14 cellular contexts compared by ENCODE assay signal in the genomic region with DNA sequence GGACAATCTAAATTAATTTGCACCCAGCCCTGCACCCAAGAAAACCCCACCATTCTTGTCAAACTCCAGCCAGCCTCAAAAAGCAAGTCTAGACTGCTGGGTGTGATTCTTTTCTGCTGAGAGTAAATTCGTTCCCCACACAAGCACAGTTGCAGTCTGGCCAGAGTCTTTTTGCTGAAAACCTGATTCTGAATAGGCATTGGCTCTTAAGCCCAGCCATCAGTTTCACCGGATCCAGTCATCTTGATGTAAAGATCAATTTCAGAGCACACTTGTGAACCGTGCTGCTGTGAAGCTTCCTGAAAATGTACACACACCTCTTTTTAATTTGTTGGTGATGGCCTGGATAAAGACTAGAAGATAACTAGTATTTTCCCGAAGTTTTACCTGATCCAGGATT.
"Had no signal": no experiment of that assay in that cellular context is flagged by ENCODE, and none has a peak within 500 bp of the region (broad histone marks: within the 10 kb centered on the region; RNA-seq: fewer than 3 reads in every experiment).

No MANE protein-coding gene starts in this region.

- H3K27ac Mint-ChIP-seq: activated CD4-positive, alpha-beta memory T cell treated with anti-CD3 and anti-CD28 coated beads for 36 hours; activated naive CD4-positive, alpha-beta T cell treated with anti-CD3 and anti-CD28 coated beads, Interleukin-2, amount 50 U/mL, for 72 hours; stimulated activated naive CD8-positive, alpha-beta T cell treated with anti-CD3 and anti-CD28 coated beads, Interleukin-15, Interleukin-2, amounts not matched to agents 100 ng/mL and 50 ng/mL, for 24 hours had no signal

- H3K27ac ChIP-seq: esophagus squamous epithelium, psoas muscle, suprapubic skin, WERI-Rb-1 had no signal

- H3K9me3 Mint-ChIP-seq: nephron progenitor cell; stimulated activated naive CD8-positive, alpha-beta T cell treated with anti-CD3 and anti-CD28 coated beads, Interleukin-15, Interleukin-2, amounts not matched to agents 100 ng/mL and 50 ng/mL, for 24 hours had no signal

- H3K27me3 ChIP-seq: esophagus squamous epithelium had no signal

- H3K4me3 ChIP-seq: esophagus squamous epithelium, psoas muscle, suprapubic skin had no signal

- H3K4me3 Mint-ChIP-seq: activated CD4-positive, alpha-beta memory T cell treated with anti-CD3 and anti-CD28 coated beads for 36 hours; activated T-cell treated with anti-CD3 and anti-CD28 coated beads, Interleukin-2, amount 50 U/mL, for 4 hours; nephron progenitor cell; stimulated activated naive CD8-positive, alpha-beta T cell treated with anti-CD3 and anti-CD28 coated beads, Interleukin-15, Interleukin-2, amounts not matched to agents 100 ng/mL and 50 ng/mL, for 24 hours had no signal

- DNase-seq: activated effector memory CD4-positive, alpha-beta T cell treated with Interleukin-2 at 50 U/mL for 16 hours; activated T-cell treated with anti-CD3 and anti-CD28 coated beads, Interleukin-2, amount 50 U/mL, for 4 hours; esophagus squamous epithelium; glutamatergic neuron; hypothalamus; mesenchymal stem cell; nephron progenitor cell; psoas muscle; WERI-Rb-1 had no signal

- ATAC-seq: psoas muscle, sciatic nerve had no signal

- H3K4me1 ChIP-seq: psoas muscle, suprapubic skin had no signal
